In genomic region chr2:105612049-105612448, GRCh38 we compare ENCODE assay signal across 19 cellular contexts.
DNase-seq lines count a peak whose midpoint lies in the region; ATAC-seq and TF ChIP-seq lines count a peak whose summit lies in the region.
"Had no signal": no experiment of that assay in that cellular context is flagged by ENCODE, and none has a peak within 500 bp of the region (broad histone marks: within the 10 kb centered on the region; RNA-seq: fewer than 3 reads in every experiment).

No MANE protein-coding gene starts in this region.

- ATAC-seq in body of pancreas (peak; percentile 69), GM18858 (IDR thresholded peaks at IDR 0.05; ENCODE audit: unreplicated experiment) (no peak)
- ATAC-seq: SK-N-SH treated with all-trans-retinoic acid at 6 μM for 48 hours had no signal

- peaks cover 47% of the 10 kb centered on the region for H3K4me1 ChIP-seq in body of pancreas
- H3K4me1 ChIP-seq in mucosa of stomach (ENCODE audit: control insufficient read depth, insufficient read depth, low read length), result peaks cover 41% of the 10 kb centered on the region
- H3K4me1 ChIP-seq in stomach, result peaks cover 0 to 44% (median 31%) of the 10 kb centered on the region in 4 donors
- H3K4me1 ChIP-seq in ascending aorta, result no peaks in the 10 kb centered on the region
- H3K4me1 ChIP-seq: BE2C had no signal

- TF ChIP-seq EP300 in stomach (IDR thresholded peaks at IDR 0.05), result no peak

- DNase-seq in body of pancreas (peak in 3 of 4 donors; percentile 24 to 51 (median 27)), fibroblast of pulmonary artery (ENCODE audit: low read depth) (peak; percentile 12), stomach (no peak), NCI-H2107 treated with DMSO at 0.1 percent for 48 hours (lab: John Stamatoyannopoulos, UW; ENCODE audit: unreplicated experiment) (no peak), ascending aorta (ENCODE audit: low spot score in 2 of 2) (no peak)
- DNase-seq: BE2C, DMS79, HCEC 1CT, KBM-7, NCI-H1092, NCI-H1436, NCI-H187 treated with DMSO at 0.1 percent for 48 hours, NCI-H2107, NCI-H510A, Peyer's patch had no signal

- 20 to 25% methylated on average over 6 of the region's 6 CpGs for WGBS in body of pancreas, 2 donors
- WGBS in stomach, 5 donors, result 21 to 51% (median 23%) methylated on average over 6 of the region's 6 CpGs

- H3K27me3 ChIP-seq in body of pancreas (no peaks in the 10 kb centered on the region), mucosa of stomach (ENCODE audit: control insufficient read depth, insufficient read depth, low read length) (no peaks in the 10 kb centered on the region), stomach (no peaks in the 10 kb centered on the region), ascending aorta (no peaks in the 10 kb centered on the region)
- H3K27me3 ChIP-seq: BE2C, Peyer's patch had no signal

- H3K9me3 ChIP-seq in body of pancreas, result no peaks in the 10 kb centered on the region
- no peaks in the 10 kb centered on the region for H3K9me3 ChIP-seq in mucosa of stomach (ENCODE audit: control insufficient read depth, low read length)
- no peaks in the 10 kb centered on the region for H3K9me3 ChIP-seq in stomach
- no peaks in the 10 kb centered on the region for H3K9me3 ChIP-seq in ascending aorta
- H3K9me3 ChIP-seq: BE2C, Peyer's patch had no signal

- intact Hi-C loops in body of pancreas (cut with DNase I), result no loop called here
- intact Hi-C loops in stomach (cut with DNase I; ENCODE audit: low total_unique reads), result no loop called here
- intact Hi-C loops in ascending aorta (cut with DNase I), result no loop called here

- H3K9ac ChIP-seq in mucosa of stomach (ENCODE audit: low read length), result peak overlapping the region; percentile 38

- TF ChIP-seq POLR2A in body of pancreas (IDR thresholded peaks at IDR 0.05) (peak in 1 of 3 donors; percentile 6), stomach (IDR thresholded peaks at IDR 0.05) (no peak)

- H3K4me3 ChIP-seq in body of pancreas (no peak overlapping the region), fibroblast of pulmonary artery (replicated peaks; ENCODE audit: low read depth, low read length) (no peak overlapping the region), mucosa of stomach (ENCODE audit: low read length) (no peak overlapping the region), stomach (no peak overlapping the region), ascending aorta (no peak overlapping the region)
- H3K4me3 ChIP-seq: Peyer's patch had no signal

- TF ChIP-seq CTCF in body of pancreas (IDR thresholded peaks at IDR 0.05), result no peak
- TF ChIP-seq CTCF in fibroblast of pulmonary artery (IDR thresholded peaks at IDR 0.05; ENCODE audit: low read length, missing control alignments), result no peak
- TF ChIP-seq CTCF in stomach (IDR thresholded peaks at IDR 0.05), result no peak
- no peak for TF ChIP-seq CTCF in ascending aorta (IDR thresholded peaks at IDR 0.05)

- H3K36me3 ChIP-seq in body of pancreas (replicated peaks in 1 of 2; ENCODE audit: insufficient read depth in 1 of 2, low read depth in 2 of 2) (no peaks in the 10 kb centered on the region), mucosa of stomach (ENCODE audit: control insufficient read depth, insufficient read depth, low read length) (no peaks in the 10 kb centered on the region), stomach (no peaks in the 10 kb centered on the region), ascending aorta (no peaks in the 10 kb centered on the region)
- H3K36me3 ChIP-seq: BE2C, Peyer's patch had no signal

- H3K27ac ChIP-seq in body of pancreas, result peak overlapping the region in 3 of 4 donors; percentile 35 to 74 (median 61)
- H3K27ac ChIP-seq in stomach, result peak overlapping the region in 4 of 5 donors; percentile 8 to 45 (median 20)
- no peak overlapping the region for H3K27ac ChIP-seq in ascending aorta
- H3K27ac ChIP-seq: HL-60 had no signal

Comparison
In these comparisons a context has a peak if more than half of its experiments do, and no peak if none do; other contexts are left out.
1. DNase-seq: peak in body of pancreas (3 of 4) and fibroblast of pulmonary artery (single experiment); none in stomach (single experiment), NCI-H2107 treated with DMSO at 0.1 percent for 48 hours (single experiment) and ascending aorta (0 of 2).
2. H3K27ac ChIP-seq: peak in body of pancreas (3 of 4) and stomach (4 of 5); none in ascending aorta (0 of 2).